Comparison of ENCODE assay signal across 15 cellular contexts in genomic region chr14:94409430-94409829, GRCh38. TPM values are rescaled to one million over a fixed set of nuclear protein-coding genes. Genes with fewer than 3 reads are reported as not detected.
"Had no signal": no experiment of that assay in that cellular context is flagged by ENCODE, and none has a peak within 500 bp of the region (broad histone marks: within the 10 kb centered on the region; RNA-seq: fewer than 3 reads in every experiment).

No MANE protein-coding gene starts in this region.

RNA-seq across cellular contexts. Expression of gene SERPINA1, which starts 21.0 kb away (rescaled TPM):
- total RNA-seq: activated CD8-positive, alpha-beta T cell treated with anti-CD3 and anti-CD28 coated beads, Interleukin-2, amount 10 ng/mL, durations not matched to agents 7 days and 5 days had no signal

RNA-seq across cellular contexts. Expression of gene SERPINA2, which starts 42.9 kb away (rescaled TPM):
- total RNA-seq: activated B cell treated with CpG ODN at 0.5 μM for 24 hours; activated CD4-positive, alpha-beta memory T cell treated with anti-CD3 and anti-CD28 coated beads for 36 hours; activated CD4-positive, alpha-beta memory T cell treated with anti-CD3 and anti-CD28 coated beads, Interleukin-2, amount 10 ng/mL, durations not matched to agents 7 days and 5 days; activated CD4-positive, alpha-beta T cell treated with anti-CD3 and anti-CD28 coated beads for 36 hours; activated CD4-positive, alpha-beta T cell treated with anti-CD3 and anti-CD28 coated beads, Interleukin-2, amount 10 ng/mL, durations not matched to agents 24 days and 14 days; activated CD4-positive, alpha-beta T cell treated with anti-CD3 and anti-CD28 coated beads, Interleukin-2, amount 10 ng/mL, durations not matched to agents 7 days and 5 days; activated CD8-positive, alpha-beta memory T cell treated with anti-CD3 and anti-CD28 coated beads for 36 hours; activated CD8-positive, alpha-beta memory T cell treated with anti-CD3 and anti-CD28 coated beads, Interleukin-2, amount 10 ng/mL, durations not matched to agents 7 days and 5 days; activated CD8-positive, alpha-beta T cell treated with anti-CD3 and anti-CD28 coated beads for 36 hours; activated CD8-positive, alpha-beta T cell treated with anti-CD3 and anti-CD28 coated beads, Interleukin-2, amount 10 ng/mL, durations not matched to agents 7 days and 5 days; T-cell; T-helper 1 cell treated with Interleukin-12 subunit alpha and Interleukin-12 subunit beta and Interleukin-4 antibody, amounts not matched to agents 30 ng/mL and 1 ng/mL, for 36 hours; T-helper 17 cell; T-helper 2 cell treated with Interferon-gamma antibody and Interleukin-4, amounts not matched to agents 100 ng/mL and 5 ng/mL, for 36 hours; WTC11 had no signal

RNA-seq across cellular contexts. Expression of gene SERPINA11, which starts 43.2 kb away (rescaled TPM):
- total RNA-seq: activated B cell treated with CpG ODN at 0.5 μM for 24 hours; activated CD4-positive, alpha-beta memory T cell treated with anti-CD3 and anti-CD28 coated beads for 36 hours; activated CD4-positive, alpha-beta memory T cell treated with anti-CD3 and anti-CD28 coated beads, Interleukin-2, amount 10 ng/mL, durations not matched to agents 7 days and 5 days; activated CD4-positive, alpha-beta T cell treated with anti-CD3 and anti-CD28 coated beads for 36 hours; activated CD4-positive, alpha-beta T cell treated with anti-CD3 and anti-CD28 coated beads, Interleukin-2, amount 10 ng/mL, durations not matched to agents 24 days and 14 days; activated CD4-positive, alpha-beta T cell treated with anti-CD3 and anti-CD28 coated beads, Interleukin-2, amount 10 ng/mL, durations not matched to agents 7 days and 5 days; activated CD8-positive, alpha-beta memory T cell treated with anti-CD3 and anti-CD28 coated beads for 36 hours; activated CD8-positive, alpha-beta memory T cell treated with anti-CD3 and anti-CD28 coated beads, Interleukin-2, amount 10 ng/mL, durations not matched to agents 7 days and 5 days; activated CD8-positive, alpha-beta T cell treated with anti-CD3 and anti-CD28 coated beads for 36 hours; activated CD8-positive, alpha-beta T cell treated with anti-CD3 and anti-CD28 coated beads, Interleukin-2, amount 10 ng/mL, durations not matched to agents 7 days and 5 days; T-cell; T-helper 1 cell treated with Interleukin-12 subunit alpha and Interleukin-12 subunit beta and Interleukin-4 antibody, amounts not matched to agents 30 ng/mL and 1 ng/mL, for 36 hours; T-helper 17 cell; T-helper 2 cell treated with Interferon-gamma antibody and Interleukin-4, amounts not matched to agents 100 ng/mL and 5 ng/mL, for 36 hours had no signal
